34 cellular contexts compared by ENCODE assay signal in genomic region chr2:9649261-9649660, GRCh38.
"Had no signal": no experiment of that assay in that cellular context is flagged by ENCODE, and none has a peak within 500 bp of the region (broad histone marks: within the 10 kb centered on the region; RNA-seq: fewer than 3 reads in every experiment).

No MANE protein-coding gene starts in this region.

- H3K9me3 Mint-ChIP-seq: immature natural killer cell had no signal

- H3K79me2 ChIP-seq: parathyroid adenoma had no signal

- H3K36me3 ChIP-seq: cardiac muscle cell, colonic mucosa, lower lobe of right lung, sigmoid colon, stomach, thyroid gland, upper lobe of left lung, vagina had no signal

- DNase-seq: activated CD4-positive, alpha-beta T cell treated with anti-CD3 and anti-CD28 coated beads for 48 hours; activated CD4-positive, alpha-beta T cell treated with anti-CD3 and anti-CD28 coated beads, Interleukin-2, amount 50 U/mL, for 48 hours; activated CD8-positive, alpha-beta memory T cell treated with anti-CD3 and anti-CD28 coated beads for 24 hours; activated effector memory CD4-positive, alpha-beta T cell treated with Interleukin-2 at 50 U/mL for 16 hours; activated naive CD4-positive, alpha-beta T cell treated with Interleukin-2 at 50 U/mL for 16 hours; anterior cingulate cortex; cerebellar nuclear complex; colonic mucosa; effector memory CD4-positive, alpha-beta T cell; foreskin fibroblast; head of caudate nucleus; hippocampal formation; immature natural killer cell; kidney; lower lobe of right lung; mesenchymal stem cell; naive thymus-derived CD8-positive, alpha-beta T cell; nucleus accumbens; psoas muscle; sigmoid colon; small intestine; stimulated activated CD4-positive, alpha-beta T cell treated with anti-CD3 and anti-CD28 coated beads, Interleukin-4, amount 100 ng/mL, for 4 hours; stimulated activated CD8-positive, alpha-beta memory T cell treated with anti-CD3 and anti-CD28 coated beads, Interleukin-4, amount 100 ng/mL, for 48 hours; stomach; thyroid gland; upper lobe of left lung had no signal

- H2AFZ ChIP-seq: parathyroid adenoma had no signal

- H3K9me3 ChIP-seq: colonic mucosa, lower lobe of right lung, psoas muscle, sigmoid colon, stomach, thyroid gland, upper lobe of left lung, vagina had no signal

- H3K27me3 Mint-ChIP-seq: activated naive CD8-positive, alpha-beta T cell had no signal

- H3K27ac ChIP-seq: cardiac muscle cell, colonic mucosa, lower lobe of right lung, parathyroid adenoma, psoas muscle, sigmoid colon, thyroid gland, upper lobe of left lung, vagina had no signal

- H3K27me3 ChIP-seq: cardiac muscle cell, colonic mucosa, sigmoid colon, stomach, thyroid gland, upper lobe of left lung, vagina had no signal

- H3K4me1 ChIP-seq: colonic mucosa, lower lobe of right lung, psoas muscle, sigmoid colon, thyroid gland, upper lobe of left lung, vagina had no signal

- H3K27ac Mint-ChIP-seq: activated naive CD8-positive, alpha-beta T cell; brain; stimulated activated memory B cell treated with anti-CD40 and anti-IgM and Interleukin-4, amounts not matched to agents 10 μg/mL and 1 μg/mL and 100 μg/mL, for 72 hours had no signal

- ATAC-seq: activated CD4-positive, CD25-positive, alpha-beta regulatory T cell treated with anti-CD3 and anti-CD28 coated beads, Interleukin-2, amount 50 U/mL, for 24 hours; lower lobe of right lung; naive thymus-derived CD8-positive, alpha-beta T cell; psoas muscle; stimulated activated memory B cell treated with anti-CD40 and anti-IgM and Interleukin-4, amounts not matched to agents 10 μg/mL and 1 μg/mL and 100 μg/mL, for 72 hours had no signal

- H3K4me3 Mint-ChIP-seq: activated naive CD8-positive, alpha-beta T cell; brain; immature natural killer cell; naive thymus-derived CD8-positive, alpha-beta T cell; neural crest cell; stimulated activated memory B cell treated with anti-CD40 and anti-IgM and Interleukin-4, amounts not matched to agents 10 μg/mL and 1 μg/mL and 100 μg/mL, for 72 hours had no signal

- H3K9ac ChIP-seq: parathyroid adenoma had no signal

- H3K4me3 ChIP-seq: cardiac muscle cell, colonic mucosa, lower lobe of right lung, psoas muscle, sigmoid colon, stomach, thyroid gland, upper lobe of left lung, vagina had no signal

- H3K36me3 Mint-ChIP-seq: brain; naive thymus-derived CD8-positive, alpha-beta T cell; stimulated activated memory B cell treated with anti-CD40 and anti-IgM and Interleukin-4, amounts not matched to agents 10 μg/mL and 1 μg/mL and 100 μg/mL, for 72 hours had no signal
